In the genomic region with DNA sequence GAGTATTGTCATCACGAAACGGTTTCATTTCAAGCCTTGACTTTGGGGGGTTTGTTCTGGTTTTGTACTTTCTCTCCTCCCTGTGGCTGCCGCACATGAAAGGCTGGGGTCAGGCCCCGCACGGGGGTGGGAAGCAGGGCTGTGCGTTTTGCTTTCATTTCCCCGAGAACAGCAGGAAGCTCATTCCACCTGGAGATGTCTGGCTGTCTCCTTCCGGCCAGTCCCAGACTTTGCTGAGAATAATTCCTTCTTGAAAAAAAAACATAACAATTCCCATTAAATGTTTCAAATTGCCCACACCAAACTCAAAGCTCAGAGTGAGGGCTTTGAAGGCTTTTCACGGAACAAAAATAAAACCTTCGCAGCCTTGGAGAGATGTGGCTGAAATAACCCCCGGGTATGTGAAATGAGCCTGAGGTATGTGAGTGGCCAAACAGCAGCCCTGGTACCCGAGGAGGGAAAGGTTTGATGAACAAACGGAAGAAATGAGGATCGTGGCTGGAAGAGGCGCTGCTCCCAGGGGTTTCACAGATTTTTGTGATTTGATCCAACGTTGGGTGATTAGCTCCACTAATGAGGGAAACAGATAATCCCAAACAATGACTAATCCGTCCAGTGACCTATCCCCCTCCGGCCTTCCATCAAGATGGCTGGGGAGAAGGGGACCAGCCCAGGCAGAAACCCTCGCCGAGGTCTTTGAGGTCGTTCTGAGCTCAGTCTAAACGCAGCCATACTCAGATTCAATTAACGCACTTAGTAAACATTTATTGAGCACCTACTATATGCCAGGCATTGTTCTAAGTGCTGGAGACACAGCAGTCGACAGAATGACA, we compare ENCODE assay signal across 9 cellular contexts.
DNase-seq lines count a peak whose midpoint lies in the region; ATAC-seq and TF ChIP-seq lines count a peak whose summit lies in the region.
"Had no signal": no experiment of that assay in that cellular context is flagged by ENCODE, and none has a peak within 500 bp of the region (broad histone marks: within the 10 kb centered on the region; RNA-seq: fewer than 3 reads in every experiment).

No MANE protein-coding gene starts in this region.

- H3K36me3 ChIP-seq in heart left ventricle: no peaks in the 10 kb centered on the region
- no peaks in the 10 kb centered on the region for H3K36me3 ChIP-seq in uterus

- no peaks in the 10 kb centered on the region for H3K9me3 Mint-ChIP-seq in natural killer cell treated with Interleukin-12 subunit alpha and Interleukin-12 subunit beta and Interleukin-15 and Interleukin-18, amount 100 ng/mL, for 72 hours

- H3K9me3 ChIP-seq in heart left ventricle (no peaks in the 10 kb centered on the region), uterus (no peaks in the 10 kb centered on the region)

- TF ChIP-seq CTCF in heart left ventricle (IDR thresholded peaks at IDR 0.05) (no peak), uterus (IDR thresholded peaks at IDR 0.05) (no peak)

- intact Hi-C loops in heart left ventricle (cut with DNase I) (no loop called here), left ventricle myocardium superior (cut with micrococcal nuclease) (no loop called here), uterus (cut with DNase I; ENCODE audit: low total_unique reads) (no loop called here)

- TF ChIP-seq POLR2A in heart left ventricle (IDR thresholded peaks at IDR 0.05) (no peak), uterus (IDR thresholded peaks at IDR 0.05) (no peak)

- WGBS in heart left ventricle, 4 donors: 64 to 73% (median 66%) methylated on average over 24 of the region's 24 CpGs

- H3K4me3 Mint-ChIP-seq in natural killer cell treated with Interleukin-12 subunit alpha and Interleukin-12 subunit beta and Interleukin-15 and Interleukin-18, amount 100 ng/mL, for 72 hours: no peak overlapping the region

- H3K4me1 ChIP-seq in heart left ventricle (peaks cover 5 to 83% (median 70%) of the 10 kb centered on the region in 12 donors), uterus (peaks cover 7 to 37% of the 10 kb centered on the region in 2 donors)

- H3K36me3 Mint-ChIP-seq in natural killer cell treated with Interleukin-12 subunit alpha and Interleukin-12 subunit beta and Interleukin-15 and Interleukin-18, amount 100 ng/mL, for 72 hours: no peaks in the 10 kb centered on the region

- H3K27me3 ChIP-seq in heart left ventricle (no peaks in the 10 kb centered on the region), uterus (no peaks in the 10 kb centered on the region)

- peaks cover 5 to 11% of the 10 kb centered on the region in 2 donors for H3K27me3 Mint-ChIP-seq in natural killer cell treated with Interleukin-12 subunit alpha and Interleukin-12 subunit beta and Interleukin-15 and Interleukin-18, amount 100 ng/mL, for 72 hours

- no peak overlapping the region for H3K27ac Mint-ChIP-seq in natural killer cell treated with Interleukin-12 subunit alpha and Interleukin-12 subunit beta and Interleukin-15 and Interleukin-18, amount 100 ng/mL, for 72 hours

- H3K4me1 Mint-ChIP-seq in natural killer cell treated with Interleukin-12 subunit alpha and Interleukin-12 subunit beta and Interleukin-15 and Interleukin-18, amount 100 ng/mL, for 72 hours (ENCODE audit: low read depth in 2 of 2): peaks cover 0 to 2% of the 10 kb centered on the region in 2 donors

- H3K4me3 ChIP-seq in heart left ventricle: peak overlapping the region in 1 of 12 donors; percentile 13
- H3K4me3 ChIP-seq in uterus: no peak overlapping the region

- H3K27ac ChIP-seq in heart left ventricle (peak overlapping the region; percentile 37 to 81 (median 70)), cingulate gyrus (ENCODE audit: low read depth, low read length) (peak overlapping the region; percentile 55), uterus (peak overlapping the region; percentile 74 to 84)

- DNase-seq in heart left ventricle: peak in 2 of 5 donors; percentile 34 to 40
- no peak for DNase-seq in left ventricle myocardium superior
- DNase-seq in natural killer cell treated with Interleukin-12 subunit alpha and Interleukin-12 subunit beta and Interleukin-15 and Interleukin-18, amount 100 ng/mL, for 72 hours (ENCODE audit: low spot score): peak; percentile 54
- DNase-seq in uterus: peak in 1 of 2 donors; percentile 31
- no peak for DNase-seq in HuH-7 (ENCODE audit: low spot score)
- DNase-seq: MM.1S had no signal

- peak in 1 of 4 donors; percentile 10 for ATAC-seq in heart left ventricle
- ATAC-seq in left ventricle myocardium superior: no peak
- ATAC-seq in natural killer cell treated with Interleukin-12 subunit alpha and Interleukin-12 subunit beta and Interleukin-15 and Interleukin-18, amount 100 ng/mL, for 72 hours: no peak
- ATAC-seq in HG02840 (IDR thresholded peaks at IDR 0.05; ENCODE audit: low FRiP score, unreplicated experiment): no peak
- no peak for ATAC-seq in HG02885 (IDR thresholded peaks at IDR 0.05; ENCODE audit: poor library complexity, unreplicated experiment)
